ENCODE assay signal across 7 cellular contexts in the genomic region with DNA sequence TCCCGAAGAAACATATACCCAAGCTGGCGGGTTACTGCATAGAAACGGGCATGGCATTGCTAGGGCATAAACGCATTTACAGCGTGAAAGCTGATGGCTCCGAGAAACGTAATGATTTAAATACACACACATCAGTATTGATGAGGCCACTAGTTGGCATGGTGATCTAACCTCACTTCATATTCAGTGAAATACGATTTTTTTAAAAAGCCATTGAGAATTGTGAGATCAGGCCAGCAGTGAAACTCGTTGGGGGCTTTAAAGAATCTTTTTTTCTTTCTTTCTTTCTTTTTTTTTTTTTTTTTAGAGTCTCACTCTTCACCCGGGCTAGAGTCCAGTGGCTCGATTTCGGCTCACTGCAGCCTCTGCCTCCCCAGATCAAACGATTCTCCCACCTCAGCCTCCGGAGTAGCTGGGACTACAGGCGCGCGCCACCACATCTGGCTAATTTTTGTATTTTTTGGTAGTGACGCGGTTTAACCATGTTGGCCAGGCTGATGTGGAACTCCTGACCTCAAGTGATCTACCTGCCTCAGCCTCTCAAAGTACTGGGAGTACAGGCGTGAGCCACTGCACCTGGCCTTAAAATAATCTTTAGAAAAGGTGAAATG. TPM values are rescaled to one million over a fixed set of nuclear protein-coding genes. Genes with fewer than 3 reads are reported as not detected.
DNase-seq lines count a peak whose midpoint lies in the region; ATAC-seq, FAIRE-seq and TF ChIP-seq lines count a peak whose summit lies in the region.

No MANE protein-coding gene starts in this region.

- H3K36me3 Mint-ChIP-seq in WTC11 = peaks cover 9% of the 10 kb centered on the region
- peaks cover 43% of the 10 kb centered on the region for H3K36me3 Mint-ChIP-seq in stimulated activated effector memory CD8-positive, alpha-beta T cell treated with anti-CD3 and anti-CD28 coated beads, Interleukin-12 subunit alpha, Interleukin-12 subunit beta, amount 100 ng/mL, for 72 hours

- no peak for DNase-seq in HAP-1 (ENCODE audit: low spot score in 2 of 2)
- DNase-seq in WTC11 (ENCODE audit: low spot score) = no peak
- no peak for DNase-seq in iPS DF 6.9 (ENCODE audit: low read depth, low spot score)
- DNase-seq in stimulated activated effector memory CD8-positive, alpha-beta T cell treated with anti-CD3 and anti-CD28 coated beads, Interleukin-12 subunit alpha, Interleukin-12 subunit beta, amount 100 ng/mL, for 72 hours (ENCODE audit: low spot score in 2 of 2) = no peak
- DNase-seq in GM19239 (ENCODE audit: insufficient read length, low spot score) = no peak
- DNase-seq in D341Med (ENCODE audit: low spot score) = no peak

- H3K27me3 ChIP-seq in HAP-1 (ENCODE audit: low read depth) (no peaks in the 10 kb centered on the region), iPS DF 6.9 (ENCODE audit: control insufficient read depth, insufficient read depth, low read length) (no peaks in the 10 kb centered on the region; the same call in 1 of the 2 replicates)

- FAIRE-seq in GM19239 (lab: Jason Lieb, UNC) = no peak

- TF ChIP-seq CTCF in WTC11 (IDR thresholded peaks at IDR 0.05) = no peak

- H3K27me3 Mint-ChIP-seq in WTC11 (ENCODE audit: low read depth) = peaks cover 5% of the 10 kb centered on the region

- POLR2A ChIA-PET in WTC11 (lab: Charles Lee) = interaction anchor here (0.6 to 2.0 kb wide), 9 partner anchors 12 to 237 kb away, joined by 3 to 10 read pairs (median 5); no protein-coding TSS in a partner anchor

- in situ Hi-C loops in HAP-1 (cut with MboI; ENCODE audit: low sequenced_read_pairs) = no loop called here

- H3K4me1 ChIP-seq in HAP-1 (peaks cover 5% of the 10 kb centered on the region), iPS DF 6.9 (ENCODE audit: control insufficient read depth, insufficient read depth, low read length) (no peaks in the 10 kb centered on the region; the same call in 1 of the 2 replicates)

- H3K27ac ChIP-seq in iPS DF 6.9 (ENCODE audit: low read length) = no peak overlapping the region

- ATAC-seq in WTC11 = no peak
- peak; percentile 1 for ATAC-seq in stimulated activated effector memory CD8-positive, alpha-beta T cell treated with anti-CD3 and anti-CD28 coated beads, Interleukin-12 subunit alpha, Interleukin-12 subunit beta, amount 100 ng/mL, for 72 hours
- no peak for ATAC-seq in HG02763 (IDR thresholded peaks at IDR 0.05; ENCODE audit: unreplicated experiment)

- H3K27ac Mint-ChIP-seq in WTC11 = peak overlapping the region; percentile 95
- H3K27ac Mint-ChIP-seq in stimulated activated effector memory CD8-positive, alpha-beta T cell treated with anti-CD3 and anti-CD28 coated beads, Interleukin-12 subunit alpha, Interleukin-12 subunit beta, amount 100 ng/mL, for 72 hours = peak overlapping the region; percentile 97

- no CpG with 5 or more reads among the region's 20 CpGs for WGBS in iPS DF 6.9 (ENCODE audit: insufficient coverage, insufficient read length)

- H3K9me3 ChIP-seq in HAP-1 (no peaks in the 10 kb centered on the region), iPS DF 6.9 (ENCODE audit: control insufficient read depth, insufficient read depth, low read length) (no peaks in the 10 kb centered on the region)

- CTCF ChIA-PET in WTC11 (lab: Charles Lee) = interaction anchor here (0.6 to 1.8 kb wide), 9 partner anchors 15 to 226 kb away, joined by 3 to 11 read pairs (median 4); no protein-coding TSS in a partner anchor

- no peaks in the 10 kb centered on the region for H3K9me3 Mint-ChIP-seq in WTC11
- no peaks in the 10 kb centered on the region for H3K9me3 Mint-ChIP-seq in stimulated activated effector memory CD8-positive, alpha-beta T cell treated with anti-CD3 and anti-CD28 coated beads, Interleukin-12 subunit alpha, Interleukin-12 subunit beta, amount 100 ng/mL, for 72 hours

- H3K36me3 ChIP-seq in HAP-1 (replicated peaks) (no peaks in the 10 kb centered on the region), iPS DF 6.9 (ENCODE audit: control insufficient read depth, insufficient read depth, low read length) (no peaks in the 10 kb centered on the region)

- H3K4me3 Mint-ChIP-seq in WTC11 = peak overlapping the region; percentile 86
- peak overlapping the region; percentile 91 for H3K4me3 Mint-ChIP-seq in stimulated activated effector memory CD8-positive, alpha-beta T cell treated with anti-CD3 and anti-CD28 coated beads, Interleukin-12 subunit alpha, Interleukin-12 subunit beta, amount 100 ng/mL, for 72 hours

- H3K4me3 ChIP-seq in HAP-1 = peak overlapping the region; percentile 33
- peak overlapping the region; percentile 59; the same call in 1 of the 2 replicates for H3K4me3 ChIP-seq in iPS DF 6.9 (ENCODE audit: low read length)

- peaks cover 47% of the 10 kb centered on the region for H3K4me1 Mint-ChIP-seq in WTC11
- peaks cover 33% of the 10 kb centered on the region for H3K4me1 Mint-ChIP-seq in stimulated activated effector memory CD8-positive, alpha-beta T cell treated with anti-CD3 and anti-CD28 coated beads, Interleukin-12 subunit alpha, Interleukin-12 subunit beta, amount 100 ng/mL, for 72 hours

TF ChIP-seq in WTC11, 78 proteins besides CTCF, POLR2A, EP300 and RAD21:
- TF ChIP-seq FOXP4 (CRISPR knock-in tag; IDR thresholded peaks at IDR 0.05) (no peak), RELA (CRISPR knock-in tag; IDR thresholded peaks at IDR 0.05; ENCODE audit: borderline replicate concordance) (no peak), ZMAT4 (CRISPR knock-in tag; IDR thresholded peaks at IDR 0.05) (no peak), ZBTB21 (CRISPR knock-in tag; IDR thresholded peaks at IDR 0.05; ENCODE audit: borderline replicate concordance) (no peak), SMAD4 (CRISPR knock-in tag; IDR thresholded peaks at IDR 0.05) (no peak), ZNF317 (CRISPR knock-in tag; IDR thresholded peaks at IDR 0.05; ENCODE audit: borderline replicate concordance, low read depth) (no peak), USF1 (CRISPR knock-in tag; IDR thresholded peaks at IDR 0.05) (no peak), NR1H2 (CRISPR knock-in tag; IDR thresholded peaks at IDR 0.05) (no peak), TEAD4 (CRISPR knock-in tag; IDR thresholded peaks at IDR 0.05) (no peak), STAT6 (CRISPR knock-in tag; conservative IDR thresholded peaks at IDR 0.05; ENCODE audit: low read depth) (no peak)

RNA-seq across cellular contexts. Expression of gene SMAD7, which starts 2.4 kb away (rescaled TPM):
- 26.7 to 44.7 TPM (median 29.5 TPM) in 3 replicates for total RNA-seq in WTC11 (2021)
